ENCODE assay signal across 8 cellular contexts in genomic region chr10:62492012-62492869, GRCh38.
DNase-seq lines count a peak whose midpoint lies in the region; ATAC-seq, FAIRE-seq and TF ChIP-seq lines count a peak whose summit lies in the region.

No MANE protein-coding gene starts in this region.

- peak; percentile 53 for FAIRE-seq in HepG2 (lab: Jason Lieb, UNC)

- H3K4me3 ChIP-seq in MM.1S (ENCODE audit: low read length) (no peak overlapping the region), HepG2 (replicated peaks in 1 of 3; ENCODE audit: insufficient read depth in 1 of 3, low read depth in 2 of 3, low read length in 3 of 3) (no peak overlapping the region)

- H3K4me1 ChIP-seq in MM.1S (ENCODE audit: low read length) (no peaks in the 10 kb centered on the region), HepG2 (ENCODE audit: insufficient read depth, low read length) (peaks cover 12% of the 10 kb centered on the region)

- peak; percentile 71 for ATAC-seq in HepG2
- ATAC-seq in stimulated activated naive CD8-positive, alpha-beta T cell treated with anti-CD3 and anti-CD28 coated beads, Interleukin-15, Interleukin-2, amounts not matched to agents 100 U/mL and 50 U/mL, for 24 hours: no peak

- H3K27me3 Mint-ChIP-seq in brain: peaks cover 11% of the 10 kb centered on the region

- H3K36me3 Mint-ChIP-seq in brain: no peaks in the 10 kb centered on the region

- intact Hi-C loops in HepG2 (cut with micrococcal nuclease; ENCODE audit: unreplicated experiment): loop anchor here (5.0 to 10.0 kb wide), 2 partner anchors 295 to 593 kb away; no protein-coding TSS in a partner anchor

- no peaks in the 10 kb centered on the region for H4K20me1 ChIP-seq in MM.1S (ENCODE audit: insufficient read depth, low read length)
- H4K20me1 ChIP-seq in HepG2 (ENCODE audit: insufficient read depth, low read length): no peaks in the 10 kb centered on the region

- H3K79me2 ChIP-seq in MM.1S (ENCODE audit: low read length): no peaks in the 10 kb centered on the region
- no peaks in the 10 kb centered on the region for H3K79me2 ChIP-seq in HepG2 (ENCODE audit: insufficient read depth, low read length)

- no peaks in the 10 kb centered on the region for H3K9me3 Mint-ChIP-seq in brain

- H3K4me1 Mint-ChIP-seq in brain: no peaks in the 10 kb centered on the region

- DNase-seq in NCI-H2171 treated with DMSO at 0.1 percent for 48 hours (lab: John Stamatoyannopoulos, UW): peak; percentile 4
- no peak for DNase-seq in NCI-H2171 (lab: John Stamatoyannopoulos, UW)
- DNase-seq in MM.1S: peak; percentile 48
- peak; percentile 16 for DNase-seq in HepG2 (ENCODE audit: low spot score)
- DNase-seq in mucosa of gallbladder (ENCODE audit: low spot score): no peak
- DNase-seq in stimulated activated naive CD8-positive, alpha-beta T cell treated with anti-CD3 and anti-CD28 coated beads, Interleukin-15, Interleukin-2, amounts not matched to agents 100 U/mL and 50 U/mL, for 24 hours: no peak
- DNase-seq in activated T-cell treated with anti-CD3 and anti-CD28 coated beads for 4 hours: no peak

- H3K9me2 ChIP-seq in MM.1S (replicated peaks; ENCODE audit: insufficient read depth, low read length): no peaks in the 10 kb centered on the region

- H3K36me3 ChIP-seq in MM.1S (replicated peaks; ENCODE audit: insufficient read depth, low read length): no peaks in the 10 kb centered on the region
- H3K36me3 ChIP-seq in HepG2 (replicated peaks in 1 of 2; ENCODE audit: control insufficient read depth in 1 of 2, insufficient read depth in 2 of 2, low read length in 2 of 2): no peaks in the 10 kb centered on the region

- no peak for TF ChIP-seq RAD21 in HepG2 (CRISPR knock-in tag; IDR thresholded peaks at IDR 0.05)

- H3K9ac ChIP-seq in MM.1S (ENCODE audit: low read length): no peak overlapping the region
- no peak overlapping the region for H3K9ac ChIP-seq in HepG2 (ENCODE audit: insufficient read depth, low read depth, low read length)

- CTCF ChIA-PET in HepG2 (lab: Yijun Ruan, JAX; ENCODE audit: low intra/inter-chr PET ratio, low total read pairs): interaction anchor here (1.3 kb wide), 1 partner anchor 102 kb away, joined by 3 read pairs; no protein-coding TSS in a partner anchor

- H3K4me2 ChIP-seq in MM.1S (ENCODE audit: low read depth, low read length): no peak overlapping the region
- H3K4me2 ChIP-seq in HepG2 (ENCODE audit: low read depth, low read length): peak overlapping the region; percentile 2; the same call in 1 of the 2 replicates

- H3K9me3 ChIP-seq in MM.1S (replicated peaks; ENCODE audit: insufficient read depth, low read length) (no peaks in the 10 kb centered on the region), HepG2 (ENCODE audit: low read length) (no peaks in the 10 kb centered on the region)

- TF ChIP-seq CTCF in MM.1S (IDR thresholded peaks at IDR 0.05; ENCODE audit: low read length) (peak; percentile 68), brain (conservative IDR thresholded peaks at IDR 0.05) (peak; percentile 63 to 74), HepG2 (CRISPR knock-in tag; IDR thresholded peaks at IDR 0.05) (peak; percentile 57)

- in situ Hi-C loops in HepG2 (cut with HindIII; ENCODE audit: extremely low pct_ligation_motif_present, low pct_unique_long_range_greater_than_20kb): no loop called here

- H3F3A ChIP-seq in MM.1S (ENCODE audit: insufficient read depth, low read length): no peaks in the 10 kb centered on the region

- POLR2A ChIA-PET in HepG2 (lab: Yijun Ruan, JAX): no interaction called here

- BruUV-seq in HepG2 (replicated peaks; lab: Mats Ljungman, UMichigan): no TSS peak

- H3K27ac ChIP-seq in MM.1S (ENCODE audit: low read length) (no peak overlapping the region), HepG2 (ENCODE audit: extremely low read length, insufficient read depth, low read length) (no peak overlapping the region)

- H3K27me3 ChIP-seq in MM.1S (replicated peaks; ENCODE audit: insufficient read depth, low read length): no peaks in the 10 kb centered on the region
- no peaks in the 10 kb centered on the region for H3K27me3 ChIP-seq in HepG2 (ENCODE audit: control insufficient read depth in 1 of 2, insufficient read depth in 2 of 2, low read length in 2 of 2)

- H3K4me3 Mint-ChIP-seq in brain: no peak overlapping the region

- 66% methylated on average over 5 of the region's 5 CpGs for WGBS in HepG2 (ENCODE audit: low lambda C conversion rate)

- no peak overlapping the region for H3K27ac Mint-ChIP-seq in brain

- H2AFZ ChIP-seq in MM.1S (ENCODE audit: low read length) (no peak overlapping the region), HepG2 (ENCODE audit: low read length) (no peak overlapping the region)

- no peak for TF ChIP-seq EP300 in HepG2 (IDR thresholded peaks at IDR 0.05; ENCODE audit: low read depth in 2 of 2, low read length in 2 of 2)
- no peak for TF ChIP-seq EP300 in HepG2 (CRISPR knock-in tag; IDR thresholded peaks at IDR 0.05; ENCODE audit: borderline replicate concordance)

- no peak for TF ChIP-seq POLR2A in HepG2 (IDR thresholded peaks at IDR 0.05; ENCODE audit: insufficient read depth in 1 of 2, low read depth in 2 of 2, low read length in 2 of 2)

TF ChIP-seq in HepG2, 621 proteins besides CTCF, POLR2A, EP300 and RAD21:
- no peak for TF ChIP-seq GRHL1 (CRISPR knock-in tag; conservative IDR thresholded peaks at IDR 0.05)
- TF ChIP-seq ZNF10 (CRISPR knock-in tag; IDR thresholded peaks at IDR 0.05; ENCODE audit: borderline replicate concordance, low read depth): no peak
- no peak for TF ChIP-seq RNF2 (conservative IDR thresholded peaks at IDR 0.05; ENCODE audit: low read depth)
- TF ChIP-seq STAG1 (CRISPR knock-in tag; IDR thresholded peaks at IDR 0.05): peak; percentile 55
- TF ChIP-seq AHDC1 (CRISPR knock-in tag; IDR thresholded peaks at IDR 0.05; ENCODE audit: borderline replicate concordance): no peak

Comparison
In these comparisons a context has a peak if more than half of its experiments do, and no peak if none do; other contexts are left out.
1. DNase-seq: peak in NCI-H2171 treated with DMSO at 0.1 percent for 48 hours (single experiment), MM.1S (single experiment) and HepG2 (single experiment); none in NCI-H2171 (single experiment), mucosa of gallbladder (single experiment), stimulated activated naive CD8-positive, alpha-beta T cell treated with anti-CD3 and anti-CD28 coated beads, Interleukin-15, Interleukin-2, amounts not matched to agents 100 U/mL and 50 U/mL, for 24 hours (single experiment) and activated T-cell treated with anti-CD3 and anti-CD28 coated beads for 4 hours (single experiment).
2. Peak in every context shown above with its lines, with median percentiles within 50 percentile points of each other: CTCF ChIP-seq.